Comparison of ENCODE assay signal across 28 cellular contexts in the genomic region with DNA sequence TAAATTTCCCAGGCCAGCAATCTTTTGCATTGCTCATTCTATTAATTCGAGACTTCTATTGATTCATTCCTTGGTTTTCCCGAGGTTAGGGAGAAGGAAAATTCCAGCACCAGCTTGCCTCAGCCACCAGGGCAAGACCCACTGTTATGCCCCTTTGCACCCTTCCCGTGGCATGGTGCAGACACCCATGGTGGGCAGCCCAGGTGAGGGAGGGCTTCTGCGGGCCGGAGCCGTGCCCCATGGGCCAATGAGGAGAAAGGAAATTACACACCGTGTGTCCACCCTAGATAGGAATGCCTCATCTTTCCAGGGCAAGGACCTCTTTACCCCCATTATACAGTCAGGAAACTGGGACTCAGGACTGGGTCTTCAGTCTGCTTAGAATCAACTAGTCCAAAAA. TPM values are rescaled to one million over a fixed set of nuclear protein-coding genes. Genes with fewer than 3 reads are reported as not detected.
"Had no signal": no experiment of that assay in that cellular context is flagged by ENCODE, and none has a peak within 500 bp of the region (broad histone marks: within the 10 kb centered on the region; RNA-seq: fewer than 3 reads in every experiment).

No MANE protein-coding gene starts in this region.

- H3K4me3 Mint-ChIP-seq: activated CD4-positive, alpha-beta T cell treated with anti-CD3 and anti-CD28 coated beads, Interleukin-2, amount 10 ng/mL, durations not matched to agents 7 days and 5 days; activated CD8-positive, alpha-beta T cell treated with anti-CD3 and anti-CD28 coated beads for 36 hours; central memory CD8-positive, alpha-beta T cell; nephron progenitor cell; stimulated activated effector memory CD8-positive, alpha-beta T cell treated with anti-CD3 and anti-CD28 coated beads, Interleukin-12 subunit alpha, Interleukin-12 subunit beta, amount 100 ng/mL, for 72 hours; stimulated activated naive CD8-positive, alpha-beta T cell treated with anti-CD3 and anti-CD28 coated beads, Interleukin-15, amount 100 ng/mL, for 72 hours; T-helper 17 cell had no signal

- H3K9me3 Mint-ChIP-seq: activated CD4-positive, alpha-beta T cell treated with anti-CD3 and anti-CD28 coated beads, Interleukin-2, amount 10 ng/mL, durations not matched to agents 7 days and 5 days; activated CD8-positive, alpha-beta T cell treated with anti-CD3 and anti-CD28 coated beads for 36 hours; activated naive CD4-positive, alpha-beta T cell treated with anti-CD3 and anti-CD28 coated beads, Interleukin-2, amount 50 U/mL, for 72 hours; central memory CD8-positive, alpha-beta T cell; nephron progenitor cell; stimulated activated effector memory CD8-positive, alpha-beta T cell treated with anti-CD3 and anti-CD28 coated beads, Interleukin-12 subunit alpha, Interleukin-12 subunit beta, amount 100 ng/mL, for 72 hours; stimulated activated naive CD8-positive, alpha-beta T cell treated with anti-CD3 and anti-CD28 coated beads, Interleukin-15, amount 100 ng/mL, for 72 hours had no signal

- H3K79me2 ChIP-seq: parathyroid adenoma had no signal

- DNase-seq: activated CD4-positive, alpha-beta T cell treated with anti-CD3 and anti-CD28 coated beads, Interleukin-2, amount 10 ng/mL, durations not matched to agents 7 days and 5 days; activated CD8-positive, alpha-beta T cell treated with anti-CD3 and anti-CD28 coated beads for 36 hours; activated gamma-delta T cell; activated T-cell treated with anti-CD3 and anti-CD28 coated beads, Interleukin-2, amount 50 U/mL, for 48 hours; colonic mucosa; esophagus squamous epithelium; hypothalamus; left cardiac atrium; mesenchymal stem cell; mucosa of descending colon; nephron progenitor cell; nucleus accumbens; right cardiac atrium; stimulated activated CD4-positive, alpha-beta T cell treated with anti-CD3 and anti-CD28 coated beads, Interleukin-2, amount 100 ng/mL, for 24 hours; SW 1271; T-helper 17 cell; trophoblast cell had no signal

- H3K9ac ChIP-seq: parathyroid adenoma had no signal

- H3K4me3 ChIP-seq: breast epithelium, colonic mucosa, esophagus squamous epithelium, gastrocnemius medialis, mucosa of descending colon, skin epidermis, vagina had no signal

- H3K9me3 ChIP-seq: breast epithelium, colonic mucosa, esophagus squamous epithelium, gastrocnemius medialis, mucosa of descending colon, vagina had no signal

- FAIRE-seq: islet of Langerhans had no signal

- ATAC-seq: activated CD8-positive, alpha-beta T cell treated with anti-CD3 and anti-CD28 coated beads for 36 hours; activated naive CD4-positive, alpha-beta T cell treated with anti-CD3 and anti-CD28 coated beads, Interleukin-2, amount 50 U/mL, for 72 hours; gastrocnemius medialis; left cardiac atrium; mucosa of descending colon; right cardiac atrium; stimulated activated naive CD8-positive, alpha-beta T cell treated with anti-CD3 and anti-CD28 coated beads, Interleukin-15, amount 100 ng/mL, for 72 hours; T-helper 17 cell had no signal

- H3K36me3 Mint-ChIP-seq: activated naive CD4-positive, alpha-beta T cell treated with anti-CD3 and anti-CD28 coated beads, Interleukin-2, amount 50 U/mL, for 72 hours; stimulated activated effector memory CD8-positive, alpha-beta T cell treated with anti-CD3 and anti-CD28 coated beads, Interleukin-12 subunit alpha, Interleukin-12 subunit beta, amount 100 ng/mL, for 72 hours had no signal

- H3K27ac Mint-ChIP-seq: activated CD4-positive, alpha-beta T cell treated with anti-CD3 and anti-CD28 coated beads, Interleukin-2, amount 10 ng/mL, durations not matched to agents 7 days and 5 days; activated CD8-positive, alpha-beta T cell treated with anti-CD3 and anti-CD28 coated beads for 36 hours; activated naive CD4-positive, alpha-beta T cell treated with anti-CD3 and anti-CD28 coated beads, Interleukin-2, amount 50 U/mL, for 72 hours; nephron progenitor cell; stimulated activated effector memory CD8-positive, alpha-beta T cell treated with anti-CD3 and anti-CD28 coated beads, Interleukin-12 subunit alpha, Interleukin-12 subunit beta, amount 100 ng/mL, for 72 hours; stimulated activated naive CD8-positive, alpha-beta T cell treated with anti-CD3 and anti-CD28 coated beads, Interleukin-15, amount 100 ng/mL, for 72 hours; T-helper 17 cell had no signal

- H3K27me3 ChIP-seq: vagina had no signal

- H3K36me3 ChIP-seq: breast epithelium, colonic mucosa, esophagus squamous epithelium, gastrocnemius medialis, vagina had no signal

- H2AFZ ChIP-seq: parathyroid adenoma had no signal

- H3K4me1 Mint-ChIP-seq: activated CD4-positive, alpha-beta T cell treated with anti-CD3 and anti-CD28 coated beads, Interleukin-2, amount 10 ng/mL, durations not matched to agents 7 days and 5 days; central memory CD8-positive, alpha-beta T cell; nephron progenitor cell; stimulated activated effector memory CD8-positive, alpha-beta T cell treated with anti-CD3 and anti-CD28 coated beads, Interleukin-12 subunit alpha, Interleukin-12 subunit beta, amount 100 ng/mL, for 72 hours; stimulated activated naive CD8-positive, alpha-beta T cell treated with anti-CD3 and anti-CD28 coated beads, Interleukin-15, amount 100 ng/mL, for 72 hours had no signal

- H3K27ac ChIP-seq: breast epithelium, colonic mucosa, esophagus squamous epithelium, gastrocnemius medialis, parathyroid adenoma, skin epidermis, vagina had no signal

- H3K4me1 ChIP-seq: colonic mucosa, parathyroid adenoma had no signal

RNA-seq across cellular contexts. Expression of gene GRID1, which starts 4.5 kb away (rescaled TPM):
- total RNA-seq: activated CD4-positive, alpha-beta T cell treated with anti-CD3 and anti-CD28 coated beads, Interleukin-2, amount 10 ng/mL, durations not matched to agents 7 days and 5 days; activated CD8-positive, alpha-beta T cell treated with anti-CD3 and anti-CD28 coated beads for 36 hours; activated naive CD4-positive, alpha-beta T cell treated with anti-CD3 and anti-CD28 coated beads, Interleukin-2, amount 50 U/mL, for 72 hours; pulmonary artery endothelial cell; T-helper 17 cell had no signal
